1 cellular context compared by ENCODE assay signal in the genomic region with DNA sequence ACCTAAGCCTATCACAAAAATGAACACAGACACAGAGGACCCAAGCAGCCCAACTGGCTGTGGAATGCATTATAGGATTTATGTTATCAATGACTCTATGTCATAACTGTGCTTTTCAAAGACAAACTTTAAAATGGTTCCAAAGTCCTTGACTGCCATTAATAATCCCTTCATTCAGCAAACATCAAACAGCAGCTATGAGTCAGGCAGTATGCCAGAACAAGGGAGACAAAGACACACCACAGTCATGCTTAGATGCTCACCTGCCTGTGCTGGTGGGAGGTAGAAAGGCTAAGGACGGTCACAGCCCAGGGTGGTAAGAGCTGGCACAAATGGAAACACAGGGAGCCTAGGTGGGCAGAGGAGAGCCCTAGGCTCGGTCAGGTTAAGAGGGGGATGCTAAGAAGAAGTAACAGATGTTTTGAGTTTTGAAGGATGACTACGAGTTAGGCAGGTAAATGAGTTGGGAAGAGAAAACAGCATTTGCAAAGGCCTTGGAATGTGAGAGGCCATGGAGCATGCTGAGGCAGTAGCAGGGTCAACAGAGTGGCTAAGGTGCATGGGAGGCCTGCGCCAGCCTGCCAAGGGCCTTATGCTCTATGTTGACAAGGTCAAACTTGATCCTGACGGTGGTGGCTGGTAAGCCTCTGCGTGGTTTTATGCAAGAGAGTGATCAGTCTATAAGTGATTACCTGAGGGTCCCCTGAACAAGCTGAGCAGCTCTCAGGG.
TF ChIP-seq lines count a peak whose summit lies in the region.

No MANE protein-coding gene starts in this region.

TF ChIP-seq in HepG2, 621 proteins besides CTCF, POLR2A, EP300 and RAD21 (continued from another document and continues in another):
- no peak for TF ChIP-seq SP1 (IDR thresholded peaks at IDR 0.05)
- no peak for TF ChIP-seq SP1 (CRISPR knock-in tag; IDR thresholded peaks at IDR 0.05)
- TF ChIP-seq RORA (CRISPR knock-in tag; IDR thresholded peaks at IDR 0.05), result no peak
- TF ChIP-seq IKZF1 (IDR thresholded peaks at IDR 0.05), result no peak
- TF ChIP-seq ZNF33B (CRISPR knock-in tag; IDR thresholded peaks at IDR 0.05), result no peak
- TF ChIP-seq, protein P1, sequence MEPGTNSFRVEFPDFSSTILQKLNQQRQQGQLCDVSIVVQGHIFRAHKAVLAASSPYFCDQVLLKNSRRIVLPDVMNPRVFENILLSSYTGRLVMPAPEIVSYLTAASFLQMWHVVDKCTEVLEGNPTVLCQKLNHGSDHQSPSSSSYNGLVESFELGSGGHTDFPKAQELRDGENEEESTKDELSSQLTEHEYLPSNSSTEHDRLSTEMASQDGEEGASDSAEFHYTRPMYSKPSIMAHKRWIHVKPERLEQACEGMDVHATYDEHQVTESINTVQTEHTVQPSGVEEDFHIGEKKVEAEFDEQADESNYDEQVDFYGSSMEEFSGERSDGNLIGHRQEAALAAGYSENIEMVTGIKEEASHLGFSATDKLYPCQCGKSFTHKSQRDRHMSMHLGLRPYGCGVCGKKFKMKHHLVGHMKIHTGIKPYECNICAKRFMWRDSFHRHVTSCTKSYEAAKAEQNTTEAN (CRISPR knock-in tag; conservative IDR thresholded peaks at IDR 0.05), result no peak
- TF ChIP-seq HMG20B (CRISPR knock-in tag; conservative IDR thresholded peaks at IDR 0.05), result no peak
- TF ChIP-seq RCOR2 (CRISPR knock-in tag; IDR thresholded peaks at IDR 0.05), result peak; percentile 56; the same call in 1 of the 2 replicates
- TF ChIP-seq HNRNPLL (IDR thresholded peaks at IDR 0.05; ENCODE audit: low read depth, low read length, poor library complexity, severe bottlenecking), result no peak
- TF ChIP-seq ZNF121 (CRISPR knock-in tag; IDR thresholded peaks at IDR 0.05), result no peak
- TF ChIP-seq IRX3 (CRISPR knock-in tag; IDR thresholded peaks at IDR 0.05; ENCODE audit: borderline replicate concordance, low read depth), result no peak
- no peak for TF ChIP-seq ZNF781 (CRISPR knock-in tag; IDR thresholded peaks at IDR 0.05; ENCODE audit: borderline replicate concordance, not compliant biosample characterization)
- TF ChIP-seq, protein P2, sequence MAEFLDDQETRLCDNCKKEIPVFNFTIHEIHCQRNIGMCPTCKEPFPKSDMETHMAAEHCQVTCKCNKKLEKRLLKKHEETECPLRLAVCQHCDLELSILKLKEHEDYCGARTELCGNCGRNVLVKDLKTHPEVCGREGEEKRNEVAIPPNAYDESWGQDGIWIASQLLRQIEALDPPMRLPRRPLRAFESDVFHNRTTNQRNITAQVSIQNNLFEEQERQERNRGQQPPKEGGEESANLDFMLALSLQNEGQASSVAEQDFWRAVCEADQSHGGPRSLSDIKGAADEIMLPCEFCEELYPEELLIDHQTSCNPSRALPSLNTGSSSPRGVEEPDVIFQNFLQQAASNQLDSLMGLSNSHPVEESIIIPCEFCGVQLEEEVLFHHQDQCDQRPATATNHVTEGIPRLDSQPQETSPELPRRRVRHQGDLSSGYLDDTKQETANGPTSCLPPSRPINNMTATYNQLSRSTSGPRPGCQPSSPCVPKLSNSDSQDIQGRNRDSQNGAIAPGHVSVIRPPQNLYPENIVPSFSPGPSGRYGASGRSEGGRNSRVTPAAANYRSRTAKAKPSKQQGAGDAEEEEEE (CRISPR knock-in tag; IDR thresholded peaks at IDR 0.05; ENCODE audit: borderline replicate concordance), result no peak
- no peak for TF ChIP-seq ARNT (IDR thresholded peaks at IDR 0.05)
- TF ChIP-seq ZBTB8A (CRISPR knock-in tag; IDR thresholded peaks at IDR 0.05; ENCODE audit: borderline replicate concordance, low read depth), result no peak
- TF ChIP-seq, protein P3, sequence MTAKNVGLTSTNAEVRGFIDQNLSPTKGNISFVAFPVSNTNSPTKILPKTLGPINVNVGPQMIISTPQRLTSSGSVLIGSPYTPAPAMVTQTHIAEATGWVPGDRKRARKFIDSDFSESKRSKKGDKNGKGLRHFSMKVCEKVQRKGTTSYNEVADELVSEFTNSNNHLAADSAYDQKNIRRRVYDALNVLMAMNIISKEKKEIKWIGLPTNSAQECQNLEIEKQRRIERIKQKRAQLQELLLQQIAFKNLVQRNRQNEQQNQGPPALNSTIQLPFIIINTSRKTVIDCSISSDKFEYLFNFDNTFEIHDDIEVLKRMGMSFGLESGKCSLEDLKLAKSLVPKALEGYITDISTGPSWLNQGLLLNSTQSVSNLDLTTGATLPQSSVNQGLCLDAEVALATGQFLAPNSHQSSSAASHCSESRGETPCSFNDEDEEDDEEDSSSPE (CRISPR knock-in tag; IDR thresholded peaks at IDR 0.05), result no peak
- TF ChIP-seq TEAD3 (CRISPR knock-in tag; optimal IDR thresholded peaks at IDR 0.05; ENCODE audit: borderline replicate concordance), result peak; percentile 45
- TF ChIP-seq NFKBIZ (CRISPR knock-in tag; IDR thresholded peaks at IDR 0.05), result no peak
- no peak for TF ChIP-seq ZNF790 (CRISPR knock-in tag; IDR thresholded peaks at IDR 0.05; ENCODE audit: borderline replicate concordance)
- TF ChIP-seq KMT2B (CRISPR knock-in tag; IDR thresholded peaks at IDR 0.05), result no peak
- TF ChIP-seq NFKB2 (CRISPR knock-in tag; IDR thresholded peaks at IDR 0.05; ENCODE audit: borderline replicate concordance), result no peak
- TF ChIP-seq ZNF251 (CRISPR knock-in tag; IDR thresholded peaks at IDR 0.05), result no peak
- TF ChIP-seq HOXA5 (CRISPR knock-in tag; IDR thresholded peaks at IDR 0.05), result no peak
- no peak for TF ChIP-seq ARHGAP35 (CRISPR knock-in tag; IDR thresholded peaks at IDR 0.05; ENCODE audit: borderline replicate concordance)
- no peak for TF ChIP-seq NRL (CRISPR knock-in tag; IDR thresholded peaks at IDR 0.05; ENCODE audit: borderline replicate concordance)
- TF ChIP-seq ZNF337 (CRISPR knock-in tag; IDR thresholded peaks at IDR 0.05; ENCODE audit: borderline replicate concordance, low read depth), result no peak
- TF ChIP-seq, protein P4, sequence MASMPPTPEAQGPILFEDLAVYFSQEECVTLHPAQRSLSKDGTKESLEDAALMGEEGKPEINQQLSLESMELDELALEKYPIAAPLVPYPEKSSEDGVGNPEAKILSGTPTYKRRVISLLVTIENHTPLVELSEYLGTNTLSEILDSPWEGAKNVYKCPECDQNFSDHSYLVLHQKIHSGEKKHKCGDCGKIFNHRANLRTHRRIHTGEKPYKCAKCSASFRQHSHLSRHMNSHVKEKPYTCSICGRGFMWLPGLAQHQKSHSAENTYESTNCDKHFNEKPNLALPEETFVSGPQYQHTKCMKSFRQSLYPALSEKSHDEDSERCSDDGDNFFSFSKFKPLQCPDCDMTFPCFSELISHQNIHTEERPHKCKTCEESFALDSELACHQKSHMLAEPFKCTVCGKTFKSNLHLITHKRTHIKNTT (CRISPR knock-in tag; IDR thresholded peaks at IDR 0.05), result no peak
- no peak for TF ChIP-seq THYN1 (CRISPR knock-in tag; IDR thresholded peaks at IDR 0.05; ENCODE audit: borderline replicate concordance, low read depth)
- no peak for TF ChIP-seq TRIM24 (CRISPR knock-in tag; IDR thresholded peaks at IDR 0.05)
- no peak for TF ChIP-seq KLF9 (CRISPR knock-in tag; IDR thresholded peaks at IDR 0.05; ENCODE audit: low read depth)
- TF ChIP-seq FOXA1 (IDR thresholded peaks at IDR 0.05), result no peak
- TF ChIP-seq FOXA1 (CRISPR knock-in tag; IDR thresholded peaks at IDR 0.05), result peak; percentile 71
- TF ChIP-seq ZFP37 (CRISPR knock-in tag; IDR thresholded peaks at IDR 0.05; ENCODE audit: borderline replicate concordance), result no peak
- TF ChIP-seq ZNF225 (CRISPR knock-in tag; IDR thresholded peaks at IDR 0.05), result no peak
- peak; percentile 65; the same call in 1 of the 2 replicates for TF ChIP-seq RXRA (CRISPR knock-in tag; IDR thresholded peaks at IDR 0.05)
- TF ChIP-seq RBFOX2 (IDR thresholded peaks at IDR 0.05; ENCODE audit: low read depth, low read length), result no peak
- TF ChIP-seq ZNF432 (CRISPR knock-in tag; IDR thresholded peaks at IDR 0.05; ENCODE audit: borderline replicate concordance), result no peak
- no peak for TF ChIP-seq TBL1XR1 (IDR thresholded peaks at IDR 0.05; ENCODE audit: borderline replicate concordance, low read length, partially characterized antibody)
- TF ChIP-seq ZFX (CRISPR knock-in tag; IDR thresholded peaks at IDR 0.05; ENCODE audit: low read depth), result peak; percentile 57
- no peak for TF ChIP-seq STAG1 (CRISPR knock-in tag; IDR thresholded peaks at IDR 0.05)
- no peak for TF ChIP-seq KMT2A (CRISPR knock-in tag; IDR thresholded peaks at IDR 0.05)
- TF ChIP-seq MZF1 (CRISPR knock-in tag; IDR thresholded peaks at IDR 0.05; ENCODE audit: borderline replicate concordance), result no peak
- TF ChIP-seq ZFP1 (CRISPR knock-in tag; IDR thresholded peaks at IDR 0.05), result no peak
- TF ChIP-seq ZFP36 (IDR thresholded peaks at IDR 0.05; ENCODE audit: borderline replicate concordance, low read depth, low read length, partially characterized antibody), result no peak
- TF ChIP-seq, protein P5, sequence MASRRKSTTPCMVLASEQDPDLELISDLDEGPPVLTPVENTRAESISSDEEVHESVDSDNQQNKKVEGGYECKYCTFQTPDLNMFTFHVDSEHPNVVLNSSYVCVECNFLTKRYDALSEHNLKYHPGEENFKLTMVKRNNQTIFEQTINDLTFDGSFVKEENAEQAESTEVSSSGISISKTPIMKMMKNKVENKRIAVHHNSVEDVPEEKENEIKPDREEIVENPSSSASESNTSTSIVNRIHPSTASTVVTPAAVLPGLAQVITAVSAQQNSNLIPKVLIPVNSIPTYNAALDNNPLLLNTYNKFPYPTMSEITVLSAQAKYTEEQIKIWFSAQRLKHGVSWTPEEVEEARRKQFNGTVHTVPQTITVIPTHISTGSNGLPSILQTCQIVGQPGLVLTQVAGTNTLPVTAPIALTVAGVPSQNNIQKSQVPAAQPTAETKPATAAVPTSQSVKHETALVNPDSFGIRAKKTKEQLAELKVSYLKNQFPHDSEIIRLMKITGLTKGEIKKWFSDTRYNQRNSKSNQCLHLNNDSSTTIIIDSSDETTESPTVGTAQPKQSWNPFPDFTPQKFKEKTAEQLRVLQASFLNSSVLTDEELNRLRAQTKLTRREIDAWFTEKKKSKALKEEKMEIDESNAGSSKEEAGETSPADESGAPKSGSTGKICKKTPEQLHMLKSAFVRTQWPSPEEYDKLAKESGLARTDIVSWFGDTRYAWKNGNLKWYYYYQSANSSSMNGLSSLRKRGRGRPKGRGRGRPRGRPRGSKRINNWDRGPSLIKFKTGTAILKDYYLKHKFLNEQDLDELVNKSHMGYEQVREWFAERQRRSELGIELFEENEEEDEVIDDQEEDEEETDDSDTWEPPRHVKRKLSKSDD (CRISPR knock-in tag; IDR thresholded peaks at IDR 0.05; ENCODE audit: low read depth), result no peak
- TF ChIP-seq HCFC1 (IDR thresholded peaks at IDR 0.05; ENCODE audit: low read depth, low read length), result no peak
- TF ChIP-seq PHF21A (CRISPR knock-in tag; IDR thresholded peaks at IDR 0.05), result peak; percentile 16; the same call in 1 of the 2 replicates
- TF ChIP-seq ZNF326 (CRISPR knock-in tag; IDR thresholded peaks at IDR 0.05; ENCODE audit: borderline replicate concordance), result no peak
- TF ChIP-seq KAT7 (CRISPR knock-in tag; IDR thresholded peaks at IDR 0.05; ENCODE audit: borderline replicate concordance), result no peak
- TF ChIP-seq ASH2L (IDR thresholded peaks at IDR 0.05; ENCODE audit: insufficient read length, low read depth, low read length), result peak; percentile 84
- no peak for TF ChIP-seq SATB2 (CRISPR knock-in tag; IDR thresholded peaks at IDR 0.05)
- TF ChIP-seq DNMT1 (CRISPR knock-in tag; IDR thresholded peaks at IDR 0.05), result no peak
- no peak for TF ChIP-seq ELF3 (CRISPR knock-in tag; IDR thresholded peaks at IDR 0.05)
- TF ChIP-seq EEA1 (CRISPR knock-in tag; IDR thresholded peaks at IDR 0.05; ENCODE audit: borderline replicate concordance), result no peak
- TF ChIP-seq, protein P6, sequence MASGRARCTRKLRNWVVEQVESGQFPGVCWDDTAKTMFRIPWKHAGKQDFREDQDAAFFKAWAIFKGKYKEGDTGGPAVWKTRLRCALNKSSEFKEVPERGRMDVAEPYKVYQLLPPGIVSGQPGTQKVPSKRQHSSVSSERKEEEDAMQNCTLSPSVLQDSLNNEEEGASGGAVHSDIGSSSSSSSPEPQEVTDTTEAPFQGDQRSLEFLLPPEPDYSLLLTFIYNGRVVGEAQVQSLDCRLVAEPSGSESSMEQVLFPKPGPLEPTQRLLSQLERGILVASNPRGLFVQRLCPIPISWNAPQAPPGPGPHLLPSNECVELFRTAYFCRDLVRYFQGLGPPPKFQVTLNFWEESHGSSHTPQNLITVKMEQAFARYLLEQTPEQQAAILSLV (CRISPR knock-in tag; IDR thresholded peaks at IDR 0.05; ENCODE audit: borderline replicate concordance), result no peak
- peak; percentile 58; the same call in 1 of the 2 replicates for TF ChIP-seq JUNB (CRISPR knock-in tag; IDR thresholded peaks at IDR 0.05; ENCODE audit: borderline replicate concordance)
- TF ChIP-seq ZNF230 (CRISPR knock-in tag; IDR thresholded peaks at IDR 0.05), result no peak
- TF ChIP-seq, protein P7, sequence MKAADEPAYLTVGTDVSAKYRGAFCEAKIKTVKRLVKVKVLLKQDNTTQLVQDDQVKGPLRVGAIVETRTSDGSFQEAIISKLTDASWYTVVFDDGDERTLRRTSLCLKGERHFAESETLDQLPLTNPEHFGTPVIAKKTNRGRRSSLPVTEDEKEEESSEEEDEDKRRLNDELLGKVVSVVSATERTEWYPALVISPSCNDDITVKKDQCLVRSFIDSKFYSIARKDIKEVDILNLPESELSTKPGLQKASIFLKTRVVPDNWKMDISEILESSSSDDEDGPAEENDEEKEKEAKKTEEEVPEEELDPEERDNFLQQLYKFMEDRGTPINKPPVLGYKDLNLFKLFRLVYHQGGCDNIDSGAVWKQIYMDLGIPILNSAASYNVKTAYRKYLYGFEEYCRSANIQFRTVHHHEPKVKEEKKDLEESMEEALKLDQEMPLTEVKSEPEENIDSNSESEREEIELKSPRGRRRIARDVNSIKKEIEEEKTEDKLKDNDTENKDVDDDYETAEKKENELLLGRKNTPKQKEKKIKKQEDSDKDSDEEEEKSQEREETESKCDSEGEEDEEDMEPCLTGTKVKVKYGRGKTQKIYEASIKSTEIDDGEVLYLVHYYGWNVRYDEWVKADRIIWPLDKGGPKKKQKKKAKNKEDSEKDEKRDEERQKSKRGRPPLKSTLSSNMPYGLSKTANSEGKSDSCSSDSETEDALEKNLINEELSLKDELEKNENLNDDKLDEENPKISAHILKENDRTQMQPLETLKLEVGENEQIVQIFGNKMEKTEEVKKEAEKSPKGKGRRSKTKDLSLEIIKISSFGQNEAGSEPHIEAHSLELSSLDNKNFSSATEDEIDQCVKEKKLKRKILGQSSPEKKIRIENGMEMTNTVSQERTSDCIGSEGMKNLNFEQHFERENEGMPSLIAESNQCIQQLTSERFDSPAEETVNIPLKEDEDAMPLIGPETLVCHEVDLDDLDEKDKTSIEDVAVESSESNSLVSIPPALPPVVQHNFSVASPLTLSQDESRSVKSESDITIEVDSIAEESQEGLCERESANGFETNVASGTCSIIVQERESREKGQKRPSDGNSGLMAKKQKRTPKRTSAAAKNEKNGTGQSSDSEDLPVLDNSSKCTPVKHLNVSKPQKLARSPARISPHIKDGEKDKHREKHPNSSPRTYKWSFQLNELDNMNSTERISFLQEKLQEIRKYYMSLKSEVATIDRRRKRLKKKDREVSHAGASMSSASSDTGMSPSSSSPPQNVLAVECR (CRISPR knock-in tag; IDR thresholded peaks at IDR 0.05; ENCODE audit: borderline replicate concordance), result peak; percentile 14; the same call in 1 of the 2 replicates
- TF ChIP-seq DMAP1 (CRISPR knock-in tag; IDR thresholded peaks at IDR 0.05), result peak; percentile 32; the same call in 1 of the 2 replicates
- TF ChIP-seq MLLT10 (CRISPR knock-in tag; IDR thresholded peaks at IDR 0.05), result no peak
- TF ChIP-seq CENPT (CRISPR knock-in tag; IDR thresholded peaks at IDR 0.05; ENCODE audit: low read depth), result no peak
- TF ChIP-seq GZF1 (CRISPR knock-in tag; IDR thresholded peaks at IDR 0.05), result no peak
- TF ChIP-seq ARNT2 (CRISPR knock-in tag; IDR thresholded peaks at IDR 0.05; ENCODE audit: low read depth), result no peak
- no peak for TF ChIP-seq PHF8 (CRISPR knock-in tag; IDR thresholded peaks at IDR 0.05)
- no peak for TF ChIP-seq ZNF160 (CRISPR knock-in tag; IDR thresholded peaks at IDR 0.05)
